Comparison of ENCODE assay signal across 10 cellular contexts in genomic region chr12:49133014-49133413, GRCh38. TPM values are rescaled to one million over a fixed set of nuclear protein-coding genes. Genes with fewer than 3 reads are reported as not detected.
DNase-seq lines count a peak whose midpoint lies in the region; ATAC-seq, FAIRE-seq and TF ChIP-seq lines count a peak whose summit lies in the region.
"Had no signal": no experiment of that assay in that cellular context is flagged by ENCODE, and none has a peak within 500 bp of the region (broad histone marks: within the 10 kb centered on the region; RNA-seq: fewer than 3 reads in every experiment).

No MANE protein-coding gene starts in this region.

- peaks cover 33% of the 10 kb centered on the region for H3K4me1 ChIP-seq in adipocyte (ENCODE audit: control insufficient read depth, insufficient read depth, low read length)
- peaks cover 2 to 3% of the 10 kb centered on the region in 2 donors for H3K4me1 ChIP-seq in small intestine (ENCODE audit: control insufficient read depth in 2 of 2, insufficient read depth in 1 of 2, low read depth in 1 of 2, low read length in 1 of 2)
- peaks cover 18 to 37% of the 10 kb centered on the region in 2 donors for H3K4me1 ChIP-seq in left lung

- H3K27ac Mint-ChIP-seq in Calu3 (ENCODE audit: unreplicated experiment) = no peak overlapping the region
- H3K27ac Mint-ChIP-seq in nephron = peak overlapping the region in 2 of 3 experiments; percentile 31 to 100

- H3K9me3 Mint-ChIP-seq in Calu3 (ENCODE audit: low read depth, unreplicated experiment) (no peaks in the 10 kb centered on the region), nephron (no peaks in the 10 kb centered on the region)

- ATAC-seq in left lung (no peak), GM21390 (IDR thresholded peaks at IDR 0.05; ENCODE audit: unreplicated experiment) (no peak)

- peak overlapping the region; percentile 86 for H3K4me3 Mint-ChIP-seq in Calu3 (ENCODE audit: low read depth, unreplicated experiment)
- peak overlapping the region in 1 of 3 experiments; percentile 81 for H3K4me3 Mint-ChIP-seq in nephron

- peaks cover 34% of the 10 kb centered on the region for H3K36me3 Mint-ChIP-seq in Calu3 (ENCODE audit: insufficient read depth, unreplicated experiment)
- H3K36me3 Mint-ChIP-seq in nephron (ENCODE audit: low read depth) = peaks cover 24% of the 10 kb centered on the region

- no peak for FAIRE-seq in small intestine (lab: Jason Lieb, UNC)
- FAIRE-seq: bronchial epithelial cell had no signal

- intact Hi-C loops in Calu3 (cut with micrococcal nuclease; ENCODE audit: unreplicated experiment) (loop anchor here (2.0 kb wide), 1 partner anchor 102 kb away; no protein-coding TSS in a partner anchor), left lung (cut with DNase I) (loop anchor here in 1 of 2 donors (5.0 to 10.0 kb wide), 2 partner anchors 52 to 104 kb away; partner anchors contain the start of gene TUBA1A)

- TF ChIP-seq CTCF in Calu3 (IDR thresholded peaks at IDR 0.05; ENCODE audit: unreplicated experiment) (no peak), nephron (IDR thresholded peaks at IDR 0.05; ENCODE audit: unreplicated experiment in 3 of 3) (no peak), left lung (IDR thresholded peaks at IDR 0.05) (no peak)

- H3K9me3 ChIP-seq in adipocyte (ENCODE audit: control insufficient read depth, low read length) (no peaks in the 10 kb centered on the region), small intestine (ENCODE audit: control insufficient read depth, low read depth) (no peaks in the 10 kb centered on the region), left lung (no peaks in the 10 kb centered on the region)

- peak overlapping the region; percentile 66 for H3K9ac ChIP-seq in adipocyte (ENCODE audit: low read length)

- H3K27me3 ChIP-seq in adipocyte (replicated peaks; ENCODE audit: control insufficient read depth, insufficient read depth, low read length) = no peaks in the 10 kb centered on the region
- no peaks in the 10 kb centered on the region for H3K27me3 ChIP-seq in small intestine (ENCODE audit: control insufficient read depth in 2 of 2, insufficient read depth in 2 of 2, low read length in 2 of 2)
- no peaks in the 10 kb centered on the region for H3K27me3 ChIP-seq in left lung

- no TSS peak for BruUV-seq in Calu3 (replicated peaks; lab: Mats Ljungman, UMichigan)

- CTCF ChIA-PET in Calu3 (lab: Charles Lee) = interaction anchor here (0.7 kb wide), 1 partner anchor 605 kb away, joined by 4 read pairs; no protein-coding TSS in a partner anchor

- H3K4me1 Mint-ChIP-seq in Calu3 (ENCODE audit: low read depth, unreplicated experiment) (peaks cover 8% of the 10 kb centered on the region), nephron (peaks cover 44% of the 10 kb centered on the region)

- no peaks in the 10 kb centered on the region for H3K27me3 Mint-ChIP-seq in Calu3 (ENCODE audit: unreplicated experiment)
- no peaks in the 10 kb centered on the region for H3K27me3 Mint-ChIP-seq in nephron (ENCODE audit: low read depth)

- DNase-seq in Calu3 = no peak
- peak; percentile 11 for DNase-seq in HT-29 (ENCODE audit: low spot score)
- DNase-seq in adipocyte (ENCODE audit: low read depth) = no peak
- no peak for DNase-seq in small intestine
- DNase-seq in stimulated activated CD4-positive, alpha-beta T cell treated with anti-CD3 and anti-CD28 coated beads, Interleukin-12 subunit alpha, Interleukin-12 subunit beta, amount 100 ng/mL, for 4 hours = no peak
- no peak for DNase-seq in left lung
- DNase-seq: SIG-M5 had no signal

- H3K27ac ChIP-seq in small intestine (ENCODE audit: low read depth in 1 of 2, low read length in 1 of 2) (no peak overlapping the region), left lung (no peak overlapping the region)

- 61 to 78% (median 75%) methylated on average over 5 of the region's 5 CpGs for WGBS in small intestine, 3 donors

- H3K4me3 ChIP-seq in adipocyte (ENCODE audit: low read length) = peak overlapping the region; percentile 99
- H3K4me3 ChIP-seq in small intestine (ENCODE audit: low read depth in 1 of 2, low read length in 2 of 2) = no peak overlapping the region
- H3K4me3 ChIP-seq in left lung = no peak overlapping the region

- peaks cover 16% of the 10 kb centered on the region for H3K36me3 ChIP-seq in adipocyte (ENCODE audit: control insufficient read depth, insufficient read depth, low read length, severe bottlenecking)
- peaks cover 0 to 3% of the 10 kb centered on the region in 2 donors for H3K36me3 ChIP-seq in small intestine (ENCODE audit: control insufficient read depth in 2 of 2, insufficient read depth in 2 of 2, low read length in 2 of 2)
- peaks cover 9 to 18% of the 10 kb centered on the region in 2 donors for H3K36me3 ChIP-seq in left lung

RNA-seq across cellular contexts. Expression of gene TUBA1B, which starts 1.8 kb away (rescaled TPM):
- total RNA-seq in Calu3 (2022) = 690 and 793 TPM in 2 replicates
- total RNA-seq in HT-29 (2014; rRNA removed; shearing (Covaris generic)) = 2,713 and 2,908 TPM in 2 replicates
- polyA plus RNA-seq in small intestine = 1,000 to 10,000 TPM in 1 of 3 donors, 100 to 1,000 TPM in 2; 196 to 1,168 (median 291) TPM
- 1,000 to 10,000 TPM in 1 of 2 donors, 100 to 1,000 TPM in 1; 603 to 1,153 TPM for total RNA-seq in left lung

RNA-seq across cellular contexts. Expression of gene LMBR1L, which starts 22.4 kb away (rescaled TPM):
- total RNA-seq in Calu3 (2022) = 23.3 and 26.4 TPM in 2 replicates
- total RNA-seq in HT-29 (2014; rRNA removed; shearing (Covaris generic)) = 16.1 and 24.6 TPM in 2 replicates
- 100 to 1,000 TPM in 1 of 3 donors, 10 to 100 TPM in 2; 27.6 to 110 (median 65.4) TPM for polyA plus RNA-seq in small intestine
- 10 to 100 TPM; 39.9 to 42.8 TPM for total RNA-seq in left lung

RNA-seq across cellular contexts. Expression of gene DHH, which starts 38.4 kb away (rescaled TPM):
- total RNA-seq in Calu3 (2022) (not detected in 2 replicates), left lung (1 to 10 TPM; 2.0 to 2.9 TPM)
- 0.28 TPM in 1 of 2 replicates, not detected in the other for total RNA-seq in HT-29 (2014; rRNA removed; shearing (Covaris generic))
- polyA plus RNA-seq in small intestine = 1 to 10 TPM in 1 of 3 donors, not detected in 2; 2.3 TPM
- total RNA-seq: bronchial epithelial cell had no signal

RNA-seq across cellular contexts. Expression of gene TUBA1A, which starts 55.9 kb away (rescaled TPM):
- total RNA-seq in Calu3 (2022) (9.2 and 11.5 TPM in 2 replicates), left lung (100 to 1,000 TPM; 205 to 235 TPM)
- total RNA-seq in HT-29 (2014; rRNA removed; shearing (Covaris generic)) = 6.1 and 7.3 TPM in 2 replicates
- polyA plus RNA-seq in small intestine = 100 to 1,000 TPM in 1 of 3 donors, 10 to 100 TPM in 1, 1 to 10 TPM in 1; 9.8 to 158 (median 36.5) TPM
